Comparison of ENCODE assay signal across 2 cellular contexts in the genomic region with DNA sequence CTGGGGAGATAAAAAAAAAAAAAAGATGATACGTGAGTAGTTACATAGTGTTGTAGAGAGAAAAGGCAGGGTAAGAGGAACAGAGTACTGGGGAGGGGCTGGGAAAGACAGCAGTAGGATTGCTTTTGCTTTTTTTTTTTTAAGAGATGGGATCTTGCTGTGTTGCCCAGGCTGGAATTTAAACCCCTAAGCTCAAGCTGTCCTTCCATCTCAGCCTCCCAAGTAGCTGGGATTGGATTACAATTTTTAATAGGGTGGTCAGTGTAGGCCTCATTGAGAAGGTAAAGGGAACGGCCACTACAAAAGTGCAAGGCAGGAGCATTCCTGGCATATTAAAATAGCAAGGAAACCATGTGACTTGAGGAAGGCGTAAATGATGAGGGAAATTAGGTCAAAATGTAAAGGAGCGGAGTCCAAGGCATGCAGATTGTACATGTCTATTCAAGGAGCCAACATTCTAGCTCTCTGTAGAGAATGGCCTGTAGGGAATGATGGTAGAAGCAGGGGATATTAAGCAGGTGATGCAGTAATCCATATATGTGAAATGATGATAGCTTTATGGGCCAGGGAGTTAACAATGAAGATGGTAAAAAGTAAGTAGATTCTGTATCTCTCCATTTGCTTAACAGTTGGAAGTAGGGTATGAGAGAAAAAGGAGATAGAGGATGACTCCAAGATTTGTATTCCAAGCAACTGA.
TF ChIP-seq lines count a peak whose summit lies in the region.

No MANE protein-coding gene starts in this region.

TF ChIP-seq in GM23338, 12 proteins besides CTCF, POLR2A, EP300 and RAD21:
- TF ChIP-seq ZNF331 (CRISPR knock-in tag; IDR thresholded peaks at IDR 0.05; ENCODE audit: low read depth) (no peak), JUNB (IDR thresholded peaks at IDR 0.05; ENCODE audit: unreplicated experiment) (no peak), ZNF114 (CRISPR knock-in tag; IDR thresholded peaks at IDR 0.05) (no peak), EZH2phosphoT487 (IDR thresholded peaks at IDR 0.05; ENCODE audit: unreplicated experiment) (no peak), NANOG (IDR thresholded peaks at IDR 0.05; ENCODE audit: borderline replicate concordance) (no peak), REST (IDR thresholded peaks at IDR 0.05; ENCODE audit: unreplicated experiment) (no peak)

TF ChIP-seq in K562, 482 proteins besides CTCF, POLR2A, EP300 and RAD21:
- TF ChIP-seq UBTF (IDR thresholded peaks at IDR 0.05; ENCODE audit: borderline replicate concordance in 1 of 2, low read depth in 2 of 2, low read length in 2 of 2) (no peak), HES1 (IDR thresholded peaks at IDR 0.05; ENCODE audit: low read depth) (no peak), RBM25 (IDR thresholded peaks at IDR 0.05; ENCODE audit: low read depth, low read length, severe bottlenecking) (peak; percentile 22)
